ENCODE assay signal across 10 cellular contexts in the genomic region with DNA sequence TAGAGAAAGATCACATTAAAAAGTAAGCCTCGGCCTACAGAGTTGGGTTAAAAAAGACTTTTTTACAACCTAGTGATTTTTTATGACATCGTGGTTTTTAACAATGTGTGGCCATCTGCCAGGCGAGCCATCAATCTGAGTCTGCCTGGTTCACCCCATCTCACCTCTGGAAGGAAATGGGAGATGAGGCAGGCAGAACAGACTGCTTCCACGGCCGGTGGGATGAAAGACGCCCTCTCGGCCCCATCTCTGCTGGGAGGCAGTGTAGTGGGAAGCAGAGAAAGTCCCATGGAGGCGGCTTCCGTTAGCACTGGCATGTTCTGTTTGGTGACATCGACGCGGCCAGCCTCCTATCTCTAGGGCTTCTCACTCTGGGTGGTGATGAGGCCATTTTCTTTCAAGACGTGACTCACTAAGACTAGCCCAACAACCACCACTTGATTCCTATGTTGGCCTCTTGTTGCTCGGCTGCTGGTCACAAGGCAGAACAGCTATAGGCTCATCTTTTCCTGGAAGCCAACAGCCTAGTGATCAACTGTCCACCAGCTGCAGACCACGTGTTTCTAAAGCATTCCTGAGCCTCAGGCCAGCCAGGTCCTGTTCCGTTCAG.
A peak's percentile ranks its signal among the peaks of the same experiment; 100 is the strongest.
DNase-seq lines count a peak whose midpoint lies in the region; FAIRE-seq lines count a peak whose summit lies in the region.
"Had no signal": no experiment of that assay in that cellular context is flagged by ENCODE, and none has a peak within 500 bp of the region (broad histone marks: within the 10 kb centered on the region; RNA-seq: fewer than 3 reads in every experiment).

No MANE protein-coding gene starts in this region.

- peak; percentile 19 for DNase-seq in NCI-H2227 (lab: John Stamatoyannopoulos, UW; ENCODE audit: unreplicated experiment)
- DNase-seq in NCI-H2227 treated with DMSO at 0.1 percent for 48 hours (lab: John Stamatoyannopoulos, UW), result no peak
- DNase-seq in mesenchymal stem cell, result peak; percentile 97
- DNase-seq in urothelium cell line (ENCODE audit: low spot score), result peak; percentile 68
- no peak for DNase-seq in SKM-1 (lab: John Stamatoyannopoulos, UW; ENCODE audit: unreplicated experiment)
- DNase-seq in activated CD4-positive, CD25-positive, alpha-beta regulatory T cell treated with anti-CD3 and anti-CD28 coated beads, Interleukin-2, amount 50 U/mL, for 72 hours, result no peak
- DNase-seq in NCI-H146 (lab: John Stamatoyannopoulos, UW), result no peak
- DNase-seq: NCI-H1048 had no signal

- H3K23ac ChIP-seq in mesenchymal stem cell (ENCODE audit: low read length in 2 of 2), result peak overlapping the region in 1 of 2 experiments; percentile 93

- peak overlapping the region; percentile 82 to 99 for H3K18ac ChIP-seq in mesenchymal stem cell (ENCODE audit: low read depth in 1 of 2, low read length in 2 of 2)

- 39% methylated on average over 16 of the region's 16 CpGs for WGBS in mesenchymal stem cell

- H3K27me3 ChIP-seq in mesenchymal stem cell (ENCODE audit: control insufficient read depth in 1 of 2, insufficient read depth in 1 of 2, low read length in 2 of 2), result no peaks in the 10 kb centered on the region

- peak overlapping the region; percentile 93 for H4K91ac ChIP-seq in mesenchymal stem cell (ENCODE audit: low read length)

- H3K14ac ChIP-seq in mesenchymal stem cell (ENCODE audit: low read length in 2 of 2), result no peak overlapping the region

- H4K8ac ChIP-seq in mesenchymal stem cell (ENCODE audit: low read length), result peak overlapping the region; percentile 91

- H3K9ac ChIP-seq in mesenchymal stem cell (ENCODE audit: low read length), result peak overlapping the region; percentile 97

- peak overlapping the region; percentile 69 for H2BK120ac ChIP-seq in mesenchymal stem cell (ENCODE audit: low read depth, low read length)

- peak overlapping the region; percentile 82 for H2BK15ac ChIP-seq in mesenchymal stem cell (ENCODE audit: low read depth, poor library complexity, severe bottlenecking)

- peaks cover 2% of the 10 kb centered on the region for H3K79me1 ChIP-seq in mesenchymal stem cell (replicated peaks; ENCODE audit: low read length, poor library complexity, severe bottlenecking)

- H3K4me2 ChIP-seq in mesenchymal stem cell (ENCODE audit: low read length, poor library complexity, severe bottlenecking), result peak overlapping the region; percentile 49
- H3K4me2 ChIP-seq: A549 had no signal

- H2AFZ ChIP-seq in mesenchymal stem cell (ENCODE audit: low read depth, low read length), result no peak overlapping the region

- FAIRE-seq in urothelium cell line (lab: Jason Lieb, UNC), result no peak
- FAIRE-seq: A549 had no signal

- H2BK12ac ChIP-seq in mesenchymal stem cell (ENCODE audit: low read length in 2 of 2), result peak overlapping the region; percentile 71 to 75

- H3K4ac ChIP-seq in mesenchymal stem cell (ENCODE audit: low read depth in 1 of 2, low read length in 2 of 2), result peak overlapping the region; percentile 63 to 98

- H3K27ac ChIP-seq in cingulate gyrus (ENCODE audit: low read depth, low read length) (peak overlapping the region; percentile 33), mesenchymal stem cell (ENCODE audit: low read length, poor library complexity, severe bottlenecking) (peak overlapping the region; percentile 99)
- H3K27ac ChIP-seq: A549 had no signal

- H2AK5ac ChIP-seq in mesenchymal stem cell (ENCODE audit: low read length, severe bottlenecking), result peak overlapping the region; percentile 86

- peak overlapping the region; percentile 90 for H2BK5ac ChIP-seq in mesenchymal stem cell (ENCODE audit: low read depth, low read length, poor library complexity, severe bottlenecking)

- peaks cover 29% of the 10 kb centered on the region for H3K4me1 ChIP-seq in mesenchymal stem cell (ENCODE audit: control insufficient read depth, insufficient read depth, low read depth, low read length)

- peaks cover 8 to 63% of the 10 kb centered on the region in 2 experiments for H3K36me3 ChIP-seq in mesenchymal stem cell (ENCODE audit: control insufficient read depth in 1 of 2, insufficient read depth in 2 of 2, low read depth in 1 of 2, low read length in 2 of 2)

- H3K9me3 ChIP-seq in mesenchymal stem cell (ENCODE audit: control insufficient read depth, low read length), result no peaks in the 10 kb centered on the region
- H3K9me3 ChIP-seq: A549 had no signal

- peak overlapping the region in 1 of 2 experiments; percentile 97 for H3K4me3 ChIP-seq in mesenchymal stem cell (ENCODE audit: insufficient read depth in 1 of 2, low read depth in 1 of 2, low read length in 2 of 2)
- H3K4me3 ChIP-seq: A549 had no signal

Comparison
In these comparisons a context has a peak if more than half of its experiments do, and no peak if none do; other contexts are left out.
1. DNase-seq: peak in NCI-H2227 (single experiment), mesenchymal stem cell (single experiment) and urothelium cell line (single experiment); none in NCI-H2227 treated with DMSO at 0.1 percent for 48 hours (single experiment), SKM-1 (single experiment), activated CD4-positive, CD25-positive, alpha-beta regulatory T cell treated with anti-CD3 and anti-CD28 coated beads, Interleukin-2, amount 50 U/mL, for 72 hours (single experiment) and NCI-H146 (single experiment).